ENCODE assay signal across 1 cellular context in genomic region chr5:148383564-148384388, GRCh38.
TF ChIP-seq lines count a peak whose summit lies in the region.

Gene FBXO38, plus strand, starts transcription at chr5:148383958. Its CDS starts 10,819 bp downstream, at chr5:148394777.

TF ChIP-seq in HepG2, 621 proteins besides CTCF, POLR2A, EP300 and RAD21 (continued from another document and continues in another):
- TF ChIP-seq ZNF574 (CRISPR knock-in tag; IDR thresholded peaks at IDR 0.05) = peak; percentile 94
- no peak for TF ChIP-seq ZNF275 (CRISPR knock-in tag; IDR thresholded peaks at IDR 0.05; ENCODE audit: borderline replicate concordance)
- TF ChIP-seq SP5 (CRISPR knock-in tag; IDR thresholded peaks at IDR 0.05; ENCODE audit: borderline replicate concordance, low read depth) = peak; percentile 66; the same call in 1 of the 2 replicates
- no peak for TF ChIP-seq ARHGAP35 (CRISPR knock-in tag; IDR thresholded peaks at IDR 0.05; ENCODE audit: borderline replicate concordance)
- 0 out of 2 replicates have a peak, but pooled peaks have one; percentile 38 for TF ChIP-seq ZNF569 (CRISPR knock-in tag; IDR thresholded peaks at IDR 0.05; ENCODE audit: borderline replicate concordance)
- TF ChIP-seq ZNF230 (CRISPR knock-in tag; IDR thresholded peaks at IDR 0.05) = peak; percentile 21; the same call in 1 of the 2 replicates
- TF ChIP-seq MXD4 (CRISPR knock-in tag; IDR thresholded peaks at IDR 0.05) = peak; percentile 87; the same call in 1 of the 2 replicates
- no peak for TF ChIP-seq MTF1 (CRISPR knock-in tag; IDR thresholded peaks at IDR 0.05)
- TF ChIP-seq NR2F6 (IDR thresholded peaks at IDR 0.05) = no peak
- TF ChIP-seq NR2F6 (CRISPR knock-in tag; IDR thresholded peaks at IDR 0.05) = peak; percentile 24; the same call in 1 of the 2 replicates
- no peak for TF ChIP-seq BCL3 (CRISPR knock-in tag; IDR thresholded peaks at IDR 0.05)
- no peak for TF ChIP-seq ZBED4 (CRISPR knock-in tag; IDR thresholded peaks at IDR 0.05; ENCODE audit: borderline replicate concordance)
- 0 out of 2 replicates have a peak, but pooled peaks have one; percentile 63 for TF ChIP-seq SP140L (CRISPR knock-in tag; IDR thresholded peaks at IDR 0.05; ENCODE audit: borderline replicate concordance)
- TF ChIP-seq ZNF460 (CRISPR knock-in tag; IDR thresholded peaks at IDR 0.05; ENCODE audit: borderline replicate concordance) = no peak
- TF ChIP-seq ASH2L (IDR thresholded peaks at IDR 0.05; ENCODE audit: insufficient read length, low read depth, low read length) = peak; percentile 88
- peak; percentile 14; the same call in 1 of the 2 replicates for TF ChIP-seq NFE2L1 (CRISPR knock-in tag; IDR thresholded peaks at IDR 0.05; ENCODE audit: borderline replicate concordance)
- no peak for TF ChIP-seq ZFP62 (CRISPR knock-in tag; IDR thresholded peaks at IDR 0.05)
- no peak; the same call in 1 of the 2 replicates for TF ChIP-seq KLF15 (CRISPR knock-in tag; IDR thresholded peaks at IDR 0.05; ENCODE audit: borderline replicate concordance)
- TF ChIP-seq ZNF709 (CRISPR knock-in tag; IDR thresholded peaks at IDR 0.05) = peak; percentile 72; the same call in 1 of the 2 replicates
- no peak; the same call in 1 of the 2 replicates for TF ChIP-seq ZNF710 (CRISPR knock-in tag; IDR thresholded peaks at IDR 0.05; ENCODE audit: borderline replicate concordance)
- TF ChIP-seq TP53 (CRISPR knock-in tag; conservative IDR thresholded peaks at IDR 0.05) = no peak
- no peak for TF ChIP-seq SIN3B (IDR thresholded peaks at IDR 0.05; ENCODE audit: low read length)
- no peak for TF ChIP-seq RFX3 (CRISPR knock-in tag; IDR thresholded peaks at IDR 0.05)
- TF ChIP-seq GATAD1 (CRISPR knock-in tag; IDR thresholded peaks at IDR 0.05) = peak; percentile 91
- 0 out of 2 replicates have a peak, but pooled peaks have one; percentile 45 for TF ChIP-seq ZNF761 (CRISPR knock-in tag; conservative IDR thresholded peaks at IDR 0.05)
- no peak for TF ChIP-seq HNF4G (IDR thresholded peaks at IDR 0.05; ENCODE audit: borderline replicate concordance, low read depth, low read length)
- peak; percentile 45; the same call in 1 of the 2 replicates for TF ChIP-seq HNF4G (CRISPR knock-in tag; IDR thresholded peaks at IDR 0.05; ENCODE audit: borderline replicate concordance, low read depth)
- TF ChIP-seq GTF2F1 (IDR thresholded peaks at IDR 0.05; ENCODE audit: low read length) = 0 out of 2 replicates have a peak, but pooled peaks have one; percentile 47
- TF ChIP-seq ESRRA (CRISPR knock-in tag; IDR thresholded peaks at IDR 0.05; ENCODE audit: low read depth) = no peak; the same call in 1 of the 2 replicates
- no peak for TF ChIP-seq ZNF678 (CRISPR knock-in tag; IDR thresholded peaks at IDR 0.05)
- peak; percentile 72 for TF ChIP-seq ZNF605 (CRISPR knock-in tag; IDR thresholded peaks at IDR 0.05)
- peak; percentile 93 for TF ChIP-seq THAP11 (CRISPR knock-in tag; IDR thresholded peaks at IDR 0.05)
- TF ChIP-seq ETS1 (CRISPR knock-in tag; IDR thresholded peaks at IDR 0.05) = no peak
- TF ChIP-seq ELF1 (CRISPR knock-in tag; IDR thresholded peaks at IDR 0.05) = peak; percentile 98
- peak; percentile 52; the same call in 1 of the 2 replicates for TF ChIP-seq HIVEP1 (CRISPR knock-in tag; IDR thresholded peaks at IDR 0.05)
- no peak; the same call in 1 of the 2 replicates for TF ChIP-seq ZNF484 (CRISPR knock-in tag; IDR thresholded peaks at IDR 0.05; ENCODE audit: borderline replicate concordance, low read depth)
- peak; percentile 45; the same call in 1 of the 2 replicates for TF ChIP-seq GATA4 (IDR thresholded peaks at IDR 0.05; ENCODE audit: borderline replicate concordance, low read depth)
- TF ChIP-seq TMF1 (CRISPR knock-in tag; IDR thresholded peaks at IDR 0.05; ENCODE audit: low read depth) = no peak; the same call in 1 of the 2 replicates
- no peak; the same call in 1 of the 2 replicates for TF ChIP-seq HMG20A (CRISPR knock-in tag; IDR thresholded peaks at IDR 0.05; ENCODE audit: borderline replicate concordance)
- peak; percentile 87; the same call in 1 of the 2 replicates for TF ChIP-seq KDM5B (CRISPR knock-in tag; IDR thresholded peaks at IDR 0.05; ENCODE audit: borderline replicate concordance)
- peak; percentile 93 for TF ChIP-seq FOXK1 (CRISPR knock-in tag; IDR thresholded peaks at IDR 0.05; ENCODE audit: borderline replicate concordance, low read depth)
- no peak; the same call in 1 of the 2 replicates for TF ChIP-seq SOX13 (IDR thresholded peaks at IDR 0.05)
- peak in 1 of 2 experiments; percentile 49; a peak in 1 of 4 replicates for TF ChIP-seq SOX13 (CRISPR knock-in tag; conservative IDR thresholded peaks at IDR 0.05 in 1 of 2, IDR thresholded peaks at IDR 0.05 in 1 of 2)
- TF ChIP-seq ZIK1 (CRISPR knock-in tag; IDR thresholded peaks at IDR 0.05; ENCODE audit: borderline replicate concordance, low read depth) = peak; percentile 47; the same call in 1 of the 2 replicates
- no peak for TF ChIP-seq MAFG (CRISPR knock-in tag; IDR thresholded peaks at IDR 0.05)
- TF ChIP-seq RERE (CRISPR knock-in tag; IDR thresholded peaks at IDR 0.05; ENCODE audit: low read depth) = no peak
- TF ChIP-seq ZNF124 (CRISPR knock-in tag; IDR thresholded peaks at IDR 0.05) = no peak
- TF ChIP-seq ZNF670 (CRISPR knock-in tag; IDR thresholded peaks at IDR 0.05; ENCODE audit: borderline replicate concordance) = no peak
- no peak for TF ChIP-seq ZKSCAN1 (IDR thresholded peaks at IDR 0.05; ENCODE audit: low read length)
- peak; percentile 73; the same call in 1 of the 2 replicates for TF ChIP-seq ZNF235 (CRISPR knock-in tag; IDR thresholded peaks at IDR 0.05; ENCODE audit: borderline replicate concordance)
